In genomic region chrX:48834383-48834709, GRCh38 we compare ENCODE assay signal across 12 cellular contexts. TPM values are rescaled to one million over a fixed set of nuclear protein-coding genes. Genes with fewer than 3 reads are reported as not detected.
DNase-seq lines count a peak whose midpoint lies in the region; ATAC-seq and TF ChIP-seq lines count a peak whose summit lies in the region.
"Had no signal": no experiment of that assay in that cellular context is flagged by ENCODE, and none has a peak within 500 bp of the region (broad histone marks: within the 10 kb centered on the region; RNA-seq: fewer than 3 reads in every experiment).

No MANE protein-coding gene starts in this region.

- H3K36me3 Mint-ChIP-seq in activated CD4-positive, alpha-beta T cell treated with anti-CD3 and anti-CD28 coated beads for 36 hours (ENCODE audit: low read depth): no peaks in the 10 kb centered on the region
- no peaks in the 10 kb centered on the region for H3K36me3 Mint-ChIP-seq in effector memory CD8-positive, alpha-beta T cell (ENCODE audit: insufficient read depth)

- H3K4me3 ChIP-seq in OCI-LY3 (ENCODE audit: low read length): peak overlapping the region; percentile 89
- no peak overlapping the region for H3K4me3 ChIP-seq in effector memory CD4-positive, alpha-beta T cell (ENCODE audit: insufficient read depth, low read depth, low read length, poor library complexity, severe bottlenecking)

- peak overlapping the region; percentile 62 for H3K9ac ChIP-seq in OCI-LY3 (ENCODE audit: low read length)

- no peaks in the 10 kb centered on the region for H3K9me3 ChIP-seq in OCI-LY3 (ENCODE audit: insufficient read depth, low read length)
- H3K9me3 ChIP-seq in effector memory CD4-positive, alpha-beta T cell (ENCODE audit: control insufficient read depth, low read length): no peaks in the 10 kb centered on the region
- H3K9me3 ChIP-seq: prostate gland had no signal

- CTCF ChIA-PET in activated CD4-positive, alpha-beta T cell treated with anti-CD3 and anti-CD28 coated beads for 36 hours (lab: Charles Lee): interaction anchor here (0.7 to 1.4 kb wide), 2 partner anchors 11 to 186 kb away, joined by 3 to 4 read pairs; no protein-coding TSS in a partner anchor

- POLR2A ChIA-PET in activated CD4-positive, alpha-beta T cell treated with anti-CD3 and anti-CD28 coated beads for 36 hours (lab: Charles Lee): no interaction called here

- H3K4me1 ChIP-seq in OCI-LY3 (ENCODE audit: low read length): peaks cover 8% of the 10 kb centered on the region
- H3K4me1 ChIP-seq in effector memory CD4-positive, alpha-beta T cell (ENCODE audit: control insufficient read depth, insufficient read depth, low read length, poor library complexity, severe bottlenecking): peaks cover 8% of the 10 kb centered on the region
- H3K4me1 ChIP-seq: prostate gland had no signal

- no peak for DNase-seq in activated CD4-positive, alpha-beta T cell treated with anti-CD3 and anti-CD28 coated beads for 36 hours
- no peak for DNase-seq in activated CD4-positive, alpha-beta T cell treated with anti-CD3 and anti-CD28 coated beads, Interleukin-2, amount 50 U/mL, for 4 hours
- DNase-seq in effector memory CD8-positive, alpha-beta T cell: no peak
- DNase-seq in pons (ENCODE audit: low spot score) (peak; percentile 3), NCI-H187 treated with DMSO at 0.1 percent for 48 hours (lab: John Stamatoyannopoulos, UW) (no peak)
- no peak for DNase-seq in effector memory CD4-positive, alpha-beta T cell
- DNase-seq: cerebellar nuclear complex, NCI-H774 had no signal

- H3K9me3 Mint-ChIP-seq in activated CD4-positive, alpha-beta T cell treated with anti-CD3 and anti-CD28 coated beads for 36 hours (ENCODE audit: low read depth): no peaks in the 10 kb centered on the region
- H3K9me3 Mint-ChIP-seq in effector memory CD8-positive, alpha-beta T cell: no peaks in the 10 kb centered on the region

- no peaks in the 10 kb centered on the region for H3K36me3 ChIP-seq in OCI-LY3 (replicated peaks; ENCODE audit: low read depth, low read length)
- no peaks in the 10 kb centered on the region for H3K36me3 ChIP-seq in effector memory CD4-positive, alpha-beta T cell (ENCODE audit: control insufficient read depth, insufficient read depth, low read length)
- H3K36me3 ChIP-seq: prostate gland had no signal

- H2AFZ ChIP-seq in OCI-LY3 (ENCODE audit: low read depth, low read length): peak overlapping the region; percentile 41

- H4K20me1 ChIP-seq in OCI-LY3 (ENCODE audit: insufficient read depth, low read length): no peaks in the 10 kb centered on the region

- peak; percentile 42 for ATAC-seq in activated CD4-positive, alpha-beta T cell treated with anti-CD3 and anti-CD28 coated beads for 36 hours
- no peak for ATAC-seq in effector memory CD8-positive, alpha-beta T cell (replicated peaks)
- no peak for ATAC-seq in GM18873 (IDR thresholded peaks at IDR 0.05; ENCODE audit: low FRiP score, unreplicated experiment)

- no peak overlapping the region for H3K27ac ChIP-seq in OCI-LY3 (ENCODE audit: low read length)
- H3K27ac ChIP-seq in effector memory CD4-positive, alpha-beta T cell (ENCODE audit: insufficient read depth, low read length, poor library complexity, severe bottlenecking): no peak overlapping the region
- H3K27ac ChIP-seq: HL-60, prostate gland had no signal

- H3K27me3 ChIP-seq in OCI-LY3 (ENCODE audit: low read depth, low read length): no peaks in the 10 kb centered on the region
- no peaks in the 10 kb centered on the region for H3K27me3 ChIP-seq in effector memory CD4-positive, alpha-beta T cell (replicated peaks; ENCODE audit: control insufficient read depth, insufficient read depth, low read length, poor library complexity, severe bottlenecking)

- peaks cover 13% of the 10 kb centered on the region for H3K4me1 Mint-ChIP-seq in activated CD4-positive, alpha-beta T cell treated with anti-CD3 and anti-CD28 coated beads for 36 hours
- H3K4me1 Mint-ChIP-seq in effector memory CD8-positive, alpha-beta T cell (ENCODE audit: low read depth in 2 of 2): peaks cover 10% of the 10 kb centered on the region in 2 donors

- H3K27me3 Mint-ChIP-seq in activated CD4-positive, alpha-beta T cell treated with anti-CD3 and anti-CD28 coated beads for 36 hours: peaks cover 33% of the 10 kb centered on the region
- peaks cover 20 to 46% of the 10 kb centered on the region in 2 donors for H3K27me3 Mint-ChIP-seq in effector memory CD8-positive, alpha-beta T cell

- no peak for TF ChIP-seq CTCF in OCI-LY3 (IDR thresholded peaks at IDR 0.05; ENCODE audit: low read depth, low read length)

- peak overlapping the region; percentile 98 for H3K4me2 ChIP-seq in OCI-LY3 (ENCODE audit: low read length)

- H3K4me3 Mint-ChIP-seq in activated CD4-positive, alpha-beta T cell treated with anti-CD3 and anti-CD28 coated beads for 36 hours: peak overlapping the region; percentile 75
- H3K4me3 Mint-ChIP-seq in effector memory CD8-positive, alpha-beta T cell: peak overlapping the region; percentile 72 to 85

- intact Hi-C loops in activated CD4-positive, alpha-beta T cell treated with anti-CD3 and anti-CD28 coated beads for 36 hours (cut with DNase I, micrococcal nuclease): no loop called here

- H3K27ac Mint-ChIP-seq in activated CD4-positive, alpha-beta T cell treated with anti-CD3 and anti-CD28 coated beads for 36 hours: peak overlapping the region; percentile 6
- peak overlapping the region; percentile 17 to 34 for H3K27ac Mint-ChIP-seq in effector memory CD8-positive, alpha-beta T cell

- H3K79me2 ChIP-seq in OCI-LY3 (ENCODE audit: low read length): no peaks in the 10 kb centered on the region

RNA-seq across cellular contexts. Expression of gene PCSK1N, which starts 1.1 kb away (rescaled TPM):
- total RNA-seq in activated CD4-positive, alpha-beta T cell treated with anti-CD3 and anti-CD28 coated beads for 36 hours: 1 to 10 TPM; 1.3 TPM

RNA-seq across cellular contexts. Expression of gene ERAS, which starts 8.0 kb away (rescaled TPM):
- total RNA-seq in activated CD4-positive, alpha-beta T cell treated with anti-CD3 and anti-CD28 coated beads for 36 hours: not detected
- total RNA-seq: prostate gland had no signal

RNA-seq across cellular contexts. Expression of gene HDAC6, which starts 32.5 kb away (rescaled TPM):
- total RNA-seq in activated CD4-positive, alpha-beta T cell treated with anti-CD3 and anti-CD28 coated beads for 36 hours: 10 to 100 TPM; 59.2 to 69.7 TPM

RNA-seq across cellular contexts. Expression of gene GATA1, which starts 48.0 kb away (rescaled TPM):
- total RNA-seq in activated CD4-positive, alpha-beta T cell treated with anti-CD3 and anti-CD28 coated beads for 36 hours: not detected
- total RNA-seq: prostate gland had no signal
